1 cellular context compared by ENCODE assay signal in genomic region chr17:35241520-35241919, GRCh38.
TF ChIP-seq lines count a peak whose summit lies in the region.

No MANE protein-coding gene starts in this region.

TF ChIP-seq in HCT116, 20 proteins besides CTCF, POLR2A, EP300 and RAD21 (continued from another document):
- no peak for TF ChIP-seq MAX (IDR thresholded peaks at IDR 0.05)
